ENCODE assay signal across 14 cellular contexts in the genomic region with DNA sequence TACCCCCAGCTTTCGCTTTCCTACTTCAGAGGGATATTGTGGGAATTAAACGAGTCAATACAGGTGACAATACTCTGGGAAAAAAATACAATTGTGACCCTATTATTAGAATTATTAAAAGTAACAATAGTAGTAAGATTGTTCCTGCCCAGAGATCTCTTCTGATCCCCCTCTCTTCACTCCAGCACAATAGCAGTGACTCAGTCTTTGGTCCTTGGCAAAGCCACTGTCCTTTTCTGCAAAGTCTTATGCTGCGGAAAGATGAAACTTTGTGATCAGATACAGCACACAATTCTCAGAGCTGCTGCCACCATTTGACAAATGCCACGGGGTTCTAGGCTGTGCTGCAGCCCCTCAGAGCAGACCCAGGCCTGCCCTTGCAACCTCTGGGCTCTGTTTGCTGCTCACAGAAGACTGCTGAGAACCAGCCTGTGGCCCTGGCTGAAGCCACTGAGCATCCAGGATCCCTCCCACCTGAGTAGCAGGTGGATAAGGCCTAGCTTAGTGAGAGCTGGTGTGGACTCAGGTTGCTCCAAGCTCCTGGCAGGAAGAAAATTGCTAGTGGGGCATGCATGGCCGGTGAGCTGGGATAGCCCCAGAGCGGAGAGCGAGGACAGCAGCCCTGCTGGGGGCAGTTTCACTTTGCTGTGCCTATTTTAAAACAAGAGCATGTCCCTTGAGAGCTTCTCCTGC.
A peak's percentile ranks its signal among the peaks of the same experiment; 100 is the strongest.
DNase-seq lines count a peak whose midpoint lies in the region; ATAC-seq and TF ChIP-seq lines count a peak whose summit lies in the region.
"Had no signal": no experiment of that assay in that cellular context is flagged by ENCODE, and none has a peak within 500 bp of the region (broad histone marks: within the 10 kb centered on the region; RNA-seq: fewer than 3 reads in every experiment).

No MANE protein-coding gene starts in this region.

- H3K4me2 ChIP-seq in fibroblast of lung (ENCODE audit: extremely low read depth, insufficient read depth, low read length) (no peak overlapping the region), osteoblast (ENCODE audit: insufficient read depth, low read length) (no peak overlapping the region)

- H2AFZ ChIP-seq in fibroblast of lung (ENCODE audit: low read length) (no peak overlapping the region), osteoblast (ENCODE audit: low read length) (peak overlapping the region; percentile 79)

- no peak for ATAC-seq in stimulated activated naive B cell treated with anti-CD40 and anti-IgM and Interleukin-4, amounts not matched to agents 10 μg/mL and 1 μg/mL and 100 μg/mL, for 72 hours (replicated peaks)
- no peak for ATAC-seq in GM21723 (IDR thresholded peaks at IDR 0.05; ENCODE audit: unreplicated experiment)
- ATAC-seq: activated CD8-positive, alpha-beta T cell treated with anti-CD3 and anti-CD28 coated beads for 36 hours; GM12878; T-helper 17 cell had no signal

- H3K36me3 ChIP-seq in fibroblast of lung (ENCODE audit: control insufficient read depth, insufficient read depth, low read length) (no peaks in the 10 kb centered on the region), osteoblast (ENCODE audit: insufficient read depth, low read length) (no peaks in the 10 kb centered on the region), transverse colon (no peaks in the 10 kb centered on the region)

- H3K9me3 ChIP-seq in fibroblast of lung (ENCODE audit: control insufficient read depth, insufficient read depth, low read depth, low read length) (no peaks in the 10 kb centered on the region), osteoblast (ENCODE audit: low read depth, low read length) (no peaks in the 10 kb centered on the region), transverse colon (no peaks in the 10 kb centered on the region)

- no peak for TF ChIP-seq EP300 in transverse colon (IDR thresholded peaks at IDR 0.05; ENCODE audit: low read depth)

- H3K4me3 ChIP-seq in fibroblast of lung (replicated peaks in 1 of 4; ENCODE audit: control extremely low read depth in 1 of 4, insufficient read depth in 1 of 4, low read depth in 3 of 4, low read length in 4 of 4) (no peak overlapping the region), osteoblast (ENCODE audit: insufficient read depth, low read length) (no peak overlapping the region), transverse colon (no peak overlapping the region)
- H3K4me3 ChIP-seq: GM12878 had no signal

- no peak for DNase-seq in caudate nucleus (lab: John Stamatoyannopoulos, UW)
- no peak for DNase-seq in fibroblast of lung (ENCODE audit: low read depth in 2 of 2)
- DNase-seq in osteoblast (ENCODE audit: insufficient read length, low spot score, missing footprints) = no peak
- DNase-seq in transverse colon = no peak
- DNase-seq in A172 (ENCODE audit: low spot score) = no peak
- no peak for DNase-seq in stimulated activated naive B cell treated with anti-CD40 and anti-IgM and Interleukin-4, amounts not matched to agents 10 μg/mL and 1 μg/mL and 100 μg/mL, for 72 hours
- DNase-seq: activated CD8-positive, alpha-beta T cell treated with anti-CD3 and anti-CD28 coated beads for 36 hours; effector memory CD4-positive, alpha-beta T cell; GDM1; NCI-H187; stimulated activated CD4-positive, alpha-beta T cell treated with anti-CD3 and anti-CD28 coated beads, Interleukin-2, amount 100 ng/mL, for 24 hours; T-helper 17 cell had no signal

- H3K27me3 Mint-ChIP-seq in stimulated activated naive B cell treated with anti-CD40 and anti-IgM and Interleukin-4, amounts not matched to agents 10 μg/mL and 1 μg/mL and 100 μg/mL, for 72 hours = peaks cover 3 to 5% of the 10 kb centered on the region in 2 donors

- no peak overlapping the region for H3K4me3 Mint-ChIP-seq in stimulated activated naive B cell treated with anti-CD40 and anti-IgM and Interleukin-4, amounts not matched to agents 10 μg/mL and 1 μg/mL and 100 μg/mL, for 72 hours
- H3K4me3 Mint-ChIP-seq: activated CD8-positive, alpha-beta T cell treated with anti-CD3 and anti-CD28 coated beads for 36 hours; T-helper 17 cell had no signal

- H4K20me1 ChIP-seq in fibroblast of lung (ENCODE audit: control insufficient read depth, extremely low read depth, insufficient read depth, low read length) (no peaks in the 10 kb centered on the region), osteoblast (ENCODE audit: insufficient read depth, low read length) (no peaks in the 10 kb centered on the region)

- H3K9ac ChIP-seq in fibroblast of lung (ENCODE audit: insufficient read depth, low read length) = no peak overlapping the region

- H3K79me2 ChIP-seq in fibroblast of lung (ENCODE audit: control insufficient read depth, insufficient read depth, low read length) = no peaks in the 10 kb centered on the region
- H3K79me2 ChIP-seq in osteoblast (ENCODE audit: insufficient read depth, low read length) = no peaks in the 10 kb centered on the region

- H3K36me3 Mint-ChIP-seq in stimulated activated naive B cell treated with anti-CD40 and anti-IgM and Interleukin-4, amounts not matched to agents 10 μg/mL and 1 μg/mL and 100 μg/mL, for 72 hours = no peaks in the 10 kb centered on the region

- TF ChIP-seq CTCF in fibroblast of lung (conservative IDR thresholded peaks at IDR 0.05 in 1 of 2, IDR thresholded peaks at IDR 0.05 in 1 of 2; ENCODE audit: low read depth in 1 of 2, low read length in 2 of 2) (no peak), osteoblast (IDR thresholded peaks at IDR 0.05; ENCODE audit: extremely low read depth, low read depth, low read length) (no peak), transverse colon (IDR thresholded peaks at IDR 0.05) (no peak)

- in situ Hi-C loops in transverse colon (cut with MboI; ENCODE audit: low pct_ligation_motif_present in 1 of 4, low pct_unique_long_range_greater_than_20kb in 1 of 4, low sequenced_read_pairs in 3 of 4) = loop anchor here in 3 of 4 donors (10.0 to 25.0 kb wide), 4 partner anchors 60 to 567 kb away; partner anchors contain the start of gene ROCK2 (in 1 of the 3)

- H3K27ac Mint-ChIP-seq in stimulated activated naive B cell treated with anti-CD40 and anti-IgM and Interleukin-4, amounts not matched to agents 10 μg/mL and 1 μg/mL and 100 μg/mL, for 72 hours = no peak overlapping the region
- H3K27ac Mint-ChIP-seq: activated CD8-positive, alpha-beta T cell treated with anti-CD3 and anti-CD28 coated beads for 36 hours; T-helper 17 cell had no signal

- intact Hi-C loops in transverse colon (cut with DNase I; ENCODE audit: low total_unique reads) = no loop called here

- peaks cover 0 to 4% of the 10 kb centered on the region in 2 donors for H3K9me3 Mint-ChIP-seq in stimulated activated naive B cell treated with anti-CD40 and anti-IgM and Interleukin-4, amounts not matched to agents 10 μg/mL and 1 μg/mL and 100 μg/mL, for 72 hours
- H3K9me3 Mint-ChIP-seq: activated CD8-positive, alpha-beta T cell treated with anti-CD3 and anti-CD28 coated beads for 36 hours had no signal

- no peak for TF ChIP-seq POLR2A in transverse colon (IDR thresholded peaks at IDR 0.05)

- H3K27me3 ChIP-seq in fibroblast of lung (ENCODE audit: control insufficient read depth, insufficient read depth, low read length) (no peaks in the 10 kb centered on the region), osteoblast (ENCODE audit: insufficient read depth, low read length) (no peaks in the 10 kb centered on the region), transverse colon (no peaks in the 10 kb centered on the region)

- H3K4me1 ChIP-seq in fibroblast of lung (ENCODE audit: control insufficient read depth, extremely low read depth, insufficient read depth, low read length) (peaks cover 26% of the 10 kb centered on the region), osteoblast (ENCODE audit: insufficient read depth, low read length) (peaks cover 32% of the 10 kb centered on the region), transverse colon (peaks cover 5 to 55% (median 32%) of the 10 kb centered on the region in 4 donors)

- peak overlapping the region; percentile 30 for H3K27ac ChIP-seq in caudate nucleus (ENCODE audit: low read depth, low read length)
- peak overlapping the region; percentile 68 for H3K27ac ChIP-seq in fibroblast of lung (ENCODE audit: insufficient read depth, low read length)
- H3K27ac ChIP-seq in osteoblast (ENCODE audit: low read depth, low read length) = peak overlapping the region; percentile 82
- H3K27ac ChIP-seq in transverse colon = peak overlapping the region; percentile 75 to 86 (median 82)

- no peaks in the 10 kb centered on the region for H3K4me1 Mint-ChIP-seq in stimulated activated naive B cell treated with anti-CD40 and anti-IgM and Interleukin-4, amounts not matched to agents 10 μg/mL and 1 μg/mL and 100 μg/mL, for 72 hours
- H3K4me1 Mint-ChIP-seq: T-helper 17 cell had no signal

- WGBS in transverse colon (ENCODE audit: low coverage in 1 of 2), 2 donors = 84 to 93% methylated on average over 2 to 7 of the region's 7 CpGs

Comparison
In these comparisons a context has a peak if more than half of its experiments do, and no peak if none do; other contexts are left out.
1. H3K27ac ChIP-seq: peak in every context shown above with its lines; median percentile 82 in osteoblast; 82 in transverse colon; 68 in fibroblast of lung; 30 in caudate nucleus.